Comparison of ENCODE assay signal across 8 cellular contexts in the genomic region with DNA sequence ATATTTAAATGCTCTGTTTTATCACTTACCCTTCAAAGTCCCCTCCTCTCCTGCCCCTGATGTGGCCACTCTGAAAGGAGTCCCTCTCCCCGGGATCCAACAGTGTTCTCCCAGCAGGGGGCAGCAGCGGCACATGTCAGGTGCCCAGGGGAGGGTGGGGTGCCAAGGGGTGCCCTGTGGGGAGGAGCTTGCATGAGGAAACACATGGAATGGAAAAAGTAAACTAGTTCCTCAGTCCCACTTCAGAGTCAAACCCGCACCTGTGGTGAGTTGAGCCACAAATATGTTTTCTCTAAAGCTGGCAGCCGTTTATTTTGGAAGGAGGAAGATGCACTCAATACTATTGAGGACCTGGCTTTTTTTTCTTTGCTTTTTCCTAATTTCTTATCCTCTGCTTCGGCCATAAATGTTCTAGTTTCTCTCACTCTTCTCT. TPM values are rescaled to one million over a fixed set of nuclear protein-coding genes. Genes with fewer than 3 reads are reported as not detected.
DNase-seq lines count a peak whose midpoint lies in the region; ATAC-seq, FAIRE-seq and TF ChIP-seq lines count a peak whose summit lies in the region.

No MANE protein-coding gene starts in this region.

- peaks cover 17 to 47% (median 38%) of the 10 kb centered on the region in 4 donors for H3K4me1 ChIP-seq in esophagus muscularis mucosa

- no peak for TF ChIP-seq POLR2A in esophagus muscularis mucosa (IDR thresholded peaks at IDR 0.05; ENCODE audit: low read depth)

- H3K36me3 Mint-ChIP-seq in activated T-cell treated with anti-CD3 and anti-CD28 coated beads, Interleukin-2, amount 50 U/mL, for 24 hours (ENCODE audit: low read depth): no peaks in the 10 kb centered on the region
- H3K36me3 Mint-ChIP-seq in naive thymus-derived CD8-positive, alpha-beta T cell: no peaks in the 10 kb centered on the region
- H3K36me3 Mint-ChIP-seq in stimulated activated naive B cell treated with anti-CD40 and anti-IgM and Interleukin-4, amounts not matched to agents 10 μg/mL and 1 μg/mL and 100 μg/mL, for 72 hours: no peaks in the 10 kb centered on the region

- no peaks in the 10 kb centered on the region for H3K27me3 Mint-ChIP-seq in activated T-cell treated with anti-CD3 and anti-CD28 coated beads, Interleukin-2, amount 50 U/mL, for 24 hours
- H3K27me3 Mint-ChIP-seq in naive thymus-derived CD8-positive, alpha-beta T cell: no peaks in the 10 kb centered on the region
- H3K27me3 Mint-ChIP-seq in stimulated activated naive B cell treated with anti-CD40 and anti-IgM and Interleukin-4, amounts not matched to agents 10 μg/mL and 1 μg/mL and 100 μg/mL, for 72 hours: no peaks in the 10 kb centered on the region

- no peaks in the 10 kb centered on the region for H3K36me3 ChIP-seq in esophagus muscularis mucosa

- no peak for FAIRE-seq in RCC 7860 (lab: Jason Lieb, UNC)

- DNase-seq in COLO668 (lab: John Stamatoyannopoulos, UW; ENCODE audit: unreplicated experiment) (peak; percentile 76), RCC 7860 (ENCODE audit: low spot score) (peak; percentile 56), esophagus muscularis mucosa (ENCODE audit: extremely low spot score) (peak; percentile 95)
- peak; percentile 96 for DNase-seq in activated T-cell treated with anti-CD3 and anti-CD28 coated beads, Interleukin-2, amount 50 U/mL, for 24 hours
- DNase-seq in naive thymus-derived CD8-positive, alpha-beta T cell: peak; percentile 84 to 97 (median 91)
- DNase-seq in stimulated activated naive B cell treated with anti-CD40 and anti-IgM and Interleukin-4, amounts not matched to agents 10 μg/mL and 1 μg/mL and 100 μg/mL, for 72 hours: peak; percentile 83

- H3K4me3 ChIP-seq in esophagus muscularis mucosa: no peak overlapping the region

- ATAC-seq in GM21423 (IDR thresholded peaks at IDR 0.05; ENCODE audit: unreplicated experiment): peak; percentile 71
- peak; percentile 94 for ATAC-seq in naive thymus-derived CD8-positive, alpha-beta T cell
- ATAC-seq in stimulated activated naive B cell treated with anti-CD40 and anti-IgM and Interleukin-4, amounts not matched to agents 10 μg/mL and 1 μg/mL and 100 μg/mL, for 72 hours (replicated peaks): peak; percentile 97 to 98

- no peak for TF ChIP-seq EP300 in esophagus muscularis mucosa (IDR thresholded peaks at IDR 0.05)

- no peaks in the 10 kb centered on the region for H3K27me3 ChIP-seq in esophagus muscularis mucosa

- peaks cover 32% of the 10 kb centered on the region for H3K4me1 Mint-ChIP-seq in activated T-cell treated with anti-CD3 and anti-CD28 coated beads, Interleukin-2, amount 50 U/mL, for 24 hours (ENCODE audit: low read depth)
- H3K4me1 Mint-ChIP-seq in naive thymus-derived CD8-positive, alpha-beta T cell: peaks cover 18 to 47% (median 40%) of the 10 kb centered on the region in 4 donors
- H3K4me1 Mint-ChIP-seq in stimulated activated naive B cell treated with anti-CD40 and anti-IgM and Interleukin-4, amounts not matched to agents 10 μg/mL and 1 μg/mL and 100 μg/mL, for 72 hours: peaks cover 15 to 27% of the 10 kb centered on the region in 2 donors

- no peaks in the 10 kb centered on the region for H3K9me3 ChIP-seq in esophagus muscularis mucosa

- no peaks in the 10 kb centered on the region for H3K9me3 Mint-ChIP-seq in activated T-cell treated with anti-CD3 and anti-CD28 coated beads, Interleukin-2, amount 50 U/mL, for 24 hours
- H3K9me3 Mint-ChIP-seq in naive thymus-derived CD8-positive, alpha-beta T cell: no peaks in the 10 kb centered on the region
- no peaks in the 10 kb centered on the region for H3K9me3 Mint-ChIP-seq in stimulated activated naive B cell treated with anti-CD40 and anti-IgM and Interleukin-4, amounts not matched to agents 10 μg/mL and 1 μg/mL and 100 μg/mL, for 72 hours

- WGBS in esophagus muscularis mucosa: 17% methylated on average over 5 of the region's 5 CpGs

- peak; percentile 83 for TF ChIP-seq CTCF in LNCAP (IDR thresholded peaks at IDR 0.05)
- TF ChIP-seq CTCF in esophagus muscularis mucosa (IDR thresholded peaks at IDR 0.05): peak; percentile 92 to 93 (median 93)

- H3K4me3 Mint-ChIP-seq in activated T-cell treated with anti-CD3 and anti-CD28 coated beads, Interleukin-2, amount 50 U/mL, for 24 hours: peak overlapping the region; percentile 39
- peak overlapping the region; percentile 23 to 86 (median 68) for H3K4me3 Mint-ChIP-seq in naive thymus-derived CD8-positive, alpha-beta T cell
- H3K4me3 Mint-ChIP-seq in stimulated activated naive B cell treated with anti-CD40 and anti-IgM and Interleukin-4, amounts not matched to agents 10 μg/mL and 1 μg/mL and 100 μg/mL, for 72 hours: peak overlapping the region; percentile 67 to 71

- peak overlapping the region; percentile 63 to 74 (median 72) for H3K27ac ChIP-seq in esophagus muscularis mucosa (replicated peaks in 1 of 4)

- POLR2A ChIA-PET in naive thymus-derived CD8-positive, alpha-beta T cell (lab: Charles Lee): interaction anchor here (1.0 to 2.2 kb wide), 8 partner anchors 20 to 131 kb away, joined by 3 to 32 read pairs (median 5); a partner anchor contains a TSS

- peak overlapping the region; percentile 79 for H3K27ac Mint-ChIP-seq in activated T-cell treated with anti-CD3 and anti-CD28 coated beads, Interleukin-2, amount 50 U/mL, for 24 hours
- peak overlapping the region; percentile 23 to 94 (median 78) for H3K27ac Mint-ChIP-seq in naive thymus-derived CD8-positive, alpha-beta T cell
- peak overlapping the region; percentile 92 for H3K27ac Mint-ChIP-seq in stimulated activated naive B cell treated with anti-CD40 and anti-IgM and Interleukin-4, amounts not matched to agents 10 μg/mL and 1 μg/mL and 100 μg/mL, for 72 hours

- intact Hi-C loops in esophagus muscularis mucosa (cut with DNase I): loop anchor here (1.0 kb wide), 1 partner anchor 75 kb away; no protein-coding TSS in a partner anchor

RNA-seq across cellular contexts. Expression of a gene that starts 30.1 kb away (rescaled TPM):
- 1 to 10 TPM; 6.2 to 8.5 (median 7.3) TPM for total RNA-seq in esophagus muscularis mucosa
- total RNA-seq in naive thymus-derived CD8-positive, alpha-beta T cell: 1 to 10 TPM; 3.4 to 4.1 TPM
- polyA plus RNA-seq in naive thymus-derived CD8-positive, alpha-beta T cell: under 1 TPM; 0.29 to 0.92 (median 0.87) TPM

RNA-seq across cellular contexts. Expression of a gene that starts 40.9 kb away (rescaled TPM):
- 10 to 100 TPM in 2 of 4 donors, 1 to 10 TPM in 2; 9.0 to 14.7 (median 9.8) TPM for total RNA-seq in esophagus muscularis mucosa
- 1 to 10 TPM; 4.3 to 4.7 TPM for total RNA-seq in naive thymus-derived CD8-positive, alpha-beta T cell
- polyA plus RNA-seq in naive thymus-derived CD8-positive, alpha-beta T cell: 1 to 10 TPM; 1.7 to 2.9 (median 2.8) TPM

RNA-seq across cellular contexts. Expression of a gene that starts 41.0 kb away (rescaled TPM):
- 1 to 10 TPM; 3.8 to 8.7 (median 5.6) TPM for total RNA-seq in esophagus muscularis mucosa
- total RNA-seq in naive thymus-derived CD8-positive, alpha-beta T cell: 10 to 100 TPM; 19.4 to 23.0 TPM
- polyA plus RNA-seq in naive thymus-derived CD8-positive, alpha-beta T cell: 10 to 100 TPM; 11.8 to 17.4 (median 12.6) TPM
